ENCODE assay signal across 8 cellular contexts in the genomic region with DNA sequence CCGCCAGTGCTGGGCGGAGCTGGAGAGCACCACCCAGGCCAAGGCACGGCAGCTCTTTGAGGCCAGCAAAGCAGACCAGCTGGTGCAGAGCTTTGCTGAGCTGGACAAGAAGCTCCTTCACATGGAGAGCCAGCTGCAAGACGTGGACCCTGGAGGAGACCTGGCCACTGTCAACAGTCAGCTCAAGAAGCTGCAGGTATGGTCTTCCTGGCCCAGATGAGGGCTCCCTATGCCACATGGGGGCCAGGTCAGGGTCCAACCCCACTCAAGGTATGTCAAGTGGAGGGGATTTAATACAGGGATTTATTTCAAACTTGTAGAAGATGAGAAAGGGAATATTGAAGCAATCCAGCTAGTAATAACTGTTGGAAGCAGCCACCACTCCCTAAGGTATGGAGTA.
"Had no signal": no experiment of that assay in that cellular context is flagged by ENCODE, and none has a peak within 500 bp of the region (broad histone marks: within the 10 kb centered on the region; RNA-seq: fewer than 3 reads in every experiment).

No MANE protein-coding gene starts in this region.

- FAIRE-seq: H54 had no signal

- DNase-seq: GM23248, GOT3, H9, HCEC 1CT, KBM-7 had no signal

- H3K27ac ChIP-seq: GM23248, HL-60, KMS-11 had no signal

- H3K4me2 ChIP-seq: KMS-11 had no signal

- H3K4me3 ChIP-seq: GM23248 had no signal

- H2AFZ ChIP-seq: GM23248 had no signal

- H3K9ac ChIP-seq: GM23248, KMS-11 had no signal
